8 cellular contexts compared by ENCODE assay signal in genomic region chr3:88003115-88003755, GRCh38. TPM values are rescaled to one million over a fixed set of nuclear protein-coding genes. Genes with fewer than 3 reads are reported as not detected.
DNase-seq lines count a peak whose midpoint lies in the region; ATAC-seq and TF ChIP-seq lines count a peak whose summit lies in the region.

No MANE protein-coding gene starts in this region.

- no peak overlapping the region for H3K9ac ChIP-seq in liver (ENCODE audit: low read depth in 1 of 2, low read length in 2 of 2)

- no peak overlapping the region for H3K27ac ChIP-seq in breast epithelium
- no peak overlapping the region for H3K27ac ChIP-seq in liver (ENCODE audit: low read depth in 1 of 2, low read length in 2 of 2)

- in situ Hi-C loops in Caki2 (cut with HindIII; ENCODE audit: low pct_unique_long_range_greater_than_20kb, low sequenced_read_pairs): no loop called here

- no peak overlapping the region for H3K4me3 ChIP-seq in breast epithelium
- H3K4me3 ChIP-seq in liver (ENCODE audit: low read depth in 1 of 3, low read length in 3 of 3): no peak overlapping the region

- no peak for TF ChIP-seq POLR2A in breast epithelium (IDR thresholded peaks at IDR 0.05)

- WGBS in liver: 33% methylated on average over 6 of the region's 6 CpGs

- ATAC-seq in GM18858 (IDR thresholded peaks at IDR 0.05; ENCODE audit: unreplicated experiment) (peak; percentile 42), HG02970 (IDR thresholded peaks at IDR 0.05; ENCODE audit: low FRiP score, unreplicated experiment) (no peak), GM21528 (IDR thresholded peaks at IDR 0.05; ENCODE audit: low FRiP score, unreplicated experiment) (no peak)

- H3K36me3 ChIP-seq in breast epithelium: no peaks in the 10 kb centered on the region
- H3K36me3 ChIP-seq in liver (ENCODE audit: control insufficient read depth in 4 of 4, insufficient read depth in 3 of 4, low read depth in 1 of 4, low read length in 3 of 4): no peaks in the 10 kb centered on the region

- peak; percentile 92 to 93 for TF ChIP-seq RAD21 in liver (IDR thresholded peaks at IDR 0.05)

- H3K4me1 ChIP-seq in breast epithelium (no peaks in the 10 kb centered on the region), liver (ENCODE audit: control insufficient read depth in 4 of 4, insufficient read depth in 4 of 4, low read length in 3 of 4) (peaks cover 0 to 8% (median under 1%) of the 10 kb centered on the region in 4 donors)

- DNase-seq in Caki2 (ENCODE audit: low read depth) (peak; percentile 14), NCI-H2107 (lab: John Stamatoyannopoulos, UW) (peak; percentile 16), breast epithelium (ENCODE audit: low spot score in 2 of 2) (no peak), GM19238 (ENCODE audit: insufficient read length, low spot score) (no peak)

- H3K9me3 ChIP-seq in breast epithelium (no peaks in the 10 kb centered on the region), liver (ENCODE audit: control insufficient read depth in 4 of 4, low read length in 3 of 4) (no peaks in the 10 kb centered on the region)

- TF ChIP-seq CTCF in breast epithelium (IDR thresholded peaks at IDR 0.05): peak; percentile 8 to 72 (median 61)
- TF ChIP-seq CTCF in liver (IDR thresholded peaks at IDR 0.05; ENCODE audit: low read depth, low read length, missing input control): peak; percentile 79

- intact Hi-C loops in breast epithelium (cut with DNase I; ENCODE audit: low total_unique reads): no loop called here

- H3K27me3 ChIP-seq in breast epithelium (no peaks in the 10 kb centered on the region), liver (ENCODE audit: control insufficient read depth in 4 of 4, insufficient read depth in 4 of 4, low read length in 3 of 4) (peaks cover 0 to 3% (median 0%) of the 10 kb centered on the region in 4 donors)

TF ChIP-seq in liver, 16 proteins besides CTCF, POLR2A, EP300 and RAD21:
- TF ChIP-seq RXRA (IDR thresholded peaks at IDR 0.05): no peak
- TF ChIP-seq FOXA2 (IDR thresholded peaks at IDR 0.05): no peak
- TF ChIP-seq ATF3 (IDR thresholded peaks at IDR 0.05): peak; percentile 30
- no peak for TF ChIP-seq REST (IDR thresholded peaks at IDR 0.05)
- TF ChIP-seq TAF1 (conservative IDR thresholded peaks at IDR 0.05): no peak

RNA-seq across cellular contexts. Expression of gene CGGBP1, which starts 55.6 kb away (rescaled TPM):
- total RNA-seq in Caki2 (2014; rRNA removed; shearing (Covaris generic); ENCODE audit: low replicate concordance): 1.8 and 16.3 TPM in 2 replicates
- total RNA-seq in breast epithelium: 10 to 100 TPM; 63.5 to 69.5 (median 64.2) TPM
- 10 to 100 TPM; 45.3 to 46.4 TPM for total RNA-seq in liver
- polyA plus RNA-seq in liver: 10 to 100 TPM; 13.6 to 26.2 TPM

RNA-seq across cellular contexts. Expression of gene ZNF654, which starts 55.8 kb away (rescaled TPM):
- total RNA-seq in Caki2 (2014; rRNA removed; shearing (Covaris generic); ENCODE audit: low replicate concordance): 2.7 and 7.6 TPM in 2 replicates
- total RNA-seq in breast epithelium (10 to 100 TPM; 15.4 to 26.3 (median 16.5) TPM), liver (10 to 100 TPM in 1 of 2 donors, 1 to 10 TPM in 1; 7.2 to 10.1 TPM)
- polyA plus RNA-seq in liver: 1 to 10 TPM; 2.2 to 3.5 TPM

Comparison
In these comparisons a context has a peak if more than half of its experiments do, and no peak if none do; other contexts are left out.
1. DNase-seq: peak in Caki2 (single experiment) and NCI-H2107 (single experiment); none in breast epithelium (0 of 2) and GM19238 (single experiment).